ENCODE assay signal across 1 cellular context in the genomic region with DNA sequence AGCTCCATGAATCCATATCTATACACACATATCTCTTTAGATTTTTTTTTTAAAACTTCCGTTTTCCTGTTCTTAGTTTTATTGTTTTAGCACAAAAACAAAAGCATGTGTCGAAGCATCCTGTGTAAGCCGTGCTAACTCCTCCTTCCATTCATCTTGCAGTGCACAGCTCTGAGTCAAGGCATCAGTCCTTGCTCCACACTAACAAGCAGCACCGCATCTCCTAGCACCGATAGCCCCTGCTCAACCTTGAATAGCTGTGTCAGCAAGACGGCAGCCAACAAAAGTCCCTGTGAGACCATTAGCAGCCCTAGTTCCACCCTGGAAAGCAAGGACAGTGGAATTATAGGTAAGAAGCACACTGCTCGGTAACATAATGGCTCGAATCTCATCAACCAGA.
TF ChIP-seq lines count a peak whose summit lies in the region.

No MANE protein-coding gene starts in this region.

TF ChIP-seq in IMR-90, 13 proteins besides CTCF, POLR2A, EP300 and RAD21 (continued from another document):
- TF ChIP-seq, protein P1, sequence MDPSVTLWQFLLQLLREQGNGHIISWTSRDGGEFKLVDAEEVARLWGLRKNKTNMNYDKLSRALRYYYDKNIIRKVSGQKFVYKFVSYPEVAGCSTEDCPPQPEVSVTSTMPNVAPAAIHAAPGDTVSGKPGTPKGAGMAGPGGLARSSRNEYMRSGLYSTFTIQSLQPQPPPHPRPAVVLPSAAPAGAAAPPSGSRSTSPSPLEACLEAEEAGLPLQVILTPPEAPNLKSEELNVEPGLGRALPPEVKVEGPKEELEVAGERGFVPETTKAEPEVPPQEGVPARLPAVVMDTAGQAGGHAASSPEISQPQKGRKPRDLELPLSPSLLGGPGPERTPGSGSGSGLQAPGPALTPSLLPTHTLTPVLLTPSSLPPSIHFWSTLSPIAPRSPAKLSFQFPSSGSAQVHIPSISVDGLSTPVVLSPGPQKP (IDR thresholded peaks at IDR 0.05; ENCODE audit: borderline replicate concordance, low read depth, low read length): no peak
- TF ChIP-seq CHD1 (IDR thresholded peaks at IDR 0.05; ENCODE audit: low read depth, low read length) (no peak), RCOR1 (IDR thresholded peaks at IDR 0.05; ENCODE audit: insufficient replicate concordance, low read length) (no peak), MAFK (IDR thresholded peaks at IDR 0.05; ENCODE audit: low read depth, low read length) (peak; percentile 69)
